In genomic region chr5:58406394-58406793, GRCh38 we compare ENCODE assay signal across 1 cellular context.
A peak's percentile ranks its signal among the peaks of the same experiment; 100 is the strongest.
TF ChIP-seq lines count a peak whose summit lies in the region.

No MANE protein-coding gene starts in this region.

TF ChIP-seq in H1, 55 proteins besides CTCF, POLR2A, EP300 and RAD21:
- TF ChIP-seq MAFK (IDR thresholded peaks at IDR 0.05; ENCODE audit: low read depth, low read length) (peak; percentile 52; the same call in 1 of the 2 replicates), RBBP5 (IDR thresholded peaks at IDR 0.05; ENCODE audit: borderline replicate concordance, low read depth, low read length) (no peak), JUND (IDR thresholded peaks at IDR 0.05; ENCODE audit: low read length) (0 out of 2 replicates have a peak, but pooled peaks have one; percentile 65), YY1 (IDR thresholded peaks at IDR 0.05; ENCODE audit: low read depth, low read length) (no peak), ZNF274 (IDR thresholded peaks at IDR 0.05; ENCODE audit: borderline replicate concordance, extremely low read depth, low read length) (no peak), TEAD4 (IDR thresholded peaks at IDR 0.05; ENCODE audit: low read depth, low read length) (peak; percentile 64; the same call in 1 of the 2 replicates), POU5F1 (IDR thresholded peaks at IDR 0.05; ENCODE audit: low read depth, low read length) (0 out of 2 replicates have a peak, but pooled peaks have one; percentile 7), NANOG (IDR thresholded peaks at IDR 0.05; ENCODE audit: insufficient read depth, low read depth, low read length, poor library complexity, severe bottlenecking) (peak; percentile 33), CHD7 (IDR thresholded peaks at IDR 0.05; ENCODE audit: insufficient replicate concordance, low read length) (peak; percentile 78), SP1 (IDR thresholded peaks at IDR 0.05; ENCODE audit: low read depth, low read length) (0 out of 2 replicates have a peak, but pooled peaks have one; percentile 11)
